ENCODE assay signal across 8 cellular contexts in the genomic region with DNA sequence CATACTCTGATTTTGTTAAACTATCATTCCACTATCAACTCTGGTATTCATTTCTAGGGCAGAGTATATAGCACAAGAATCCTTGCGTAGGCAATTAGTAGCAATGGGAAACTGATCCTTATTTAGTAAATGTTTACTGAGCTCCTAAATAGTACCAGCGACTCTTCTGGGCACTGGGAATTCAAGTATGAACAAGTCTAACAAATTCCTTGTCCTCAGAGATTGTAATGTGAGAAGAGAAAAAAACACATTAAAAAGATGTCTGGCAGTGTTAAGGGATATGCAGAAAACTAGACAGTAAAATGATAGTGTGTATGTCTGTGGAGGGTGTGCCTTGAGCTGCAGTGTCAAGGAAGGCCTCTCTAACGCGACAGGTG. TPM values are rescaled to one million over a fixed set of nuclear protein-coding genes. Genes with fewer than 3 reads are reported as not detected.
DNase-seq lines count a peak whose midpoint lies in the region; ATAC-seq and TF ChIP-seq lines count a peak whose summit lies in the region.

No MANE protein-coding gene starts in this region.

- peak overlapping the region; percentile 73 for H3K27ac Mint-ChIP-seq in activated CD8-positive, alpha-beta memory T cell treated with anti-CD3 and anti-CD28 coated beads, Interleukin-2, amount 10 ng/mL, durations not matched to agents 7 days and 5 days
- peak overlapping the region; percentile 80 for H3K27ac Mint-ChIP-seq in activated naive CD8-positive, alpha-beta T cell

- H3K4me1 Mint-ChIP-seq in activated CD8-positive, alpha-beta memory T cell treated with anti-CD3 and anti-CD28 coated beads, Interleukin-2, amount 10 ng/mL, durations not matched to agents 7 days and 5 days = peaks cover 65% of the 10 kb centered on the region
- peaks cover 50% of the 10 kb centered on the region for H3K4me1 Mint-ChIP-seq in activated naive CD8-positive, alpha-beta T cell (ENCODE audit: low read depth)

- no peaks in the 10 kb centered on the region for H3K27me3 ChIP-seq in kidney epithelial cell (ENCODE audit: control insufficient read depth, insufficient read depth, low read length)
- H3K27me3 ChIP-seq in thyroid gland = no peaks in the 10 kb centered on the region

- 23 to 29% methylated on average over 4 of the region's 4 CpGs for WGBS in thyroid gland, 2 donors

- H3K36me3 ChIP-seq in kidney epithelial cell (ENCODE audit: control insufficient read depth, insufficient read depth, low read length) = no peaks in the 10 kb centered on the region
- H3K36me3 ChIP-seq in thyroid gland = peaks cover 0 to 5% of the 10 kb centered on the region in 2 donors

- peak; percentile 1 for ATAC-seq in activated CD8-positive, alpha-beta memory T cell treated with anti-CD3 and anti-CD28 coated beads, Interleukin-2, amount 10 ng/mL, durations not matched to agents 7 days and 5 days
- no peak for ATAC-seq in GM18498 (IDR thresholded peaks at IDR 0.05; ENCODE audit: unreplicated experiment)

- intact Hi-C loops in thyroid gland (cut with DNase I) = no loop called here

- H3K4me3 ChIP-seq in kidney epithelial cell (ENCODE audit: low read depth, low read length) = peak overlapping the region; percentile 58
- H3K4me3 ChIP-seq in thyroid gland (replicated peaks in 1 of 3) = peak overlapping the region in 2 of 3 donors; percentile 53 to 55

- peaks cover 24 to 29% of the 10 kb centered on the region in 2 donors for H3K4me1 ChIP-seq in thyroid gland

- peaks cover 27% of the 10 kb centered on the region for H3K36me3 Mint-ChIP-seq in activated CD8-positive, alpha-beta memory T cell treated with anti-CD3 and anti-CD28 coated beads, Interleukin-2, amount 10 ng/mL, durations not matched to agents 7 days and 5 days
- H3K36me3 Mint-ChIP-seq in activated naive CD8-positive, alpha-beta T cell = peaks cover 3% of the 10 kb centered on the region

- H3K9me3 ChIP-seq in thyroid gland = no peaks in the 10 kb centered on the region

- H3K9me3 Mint-ChIP-seq in activated CD8-positive, alpha-beta memory T cell treated with anti-CD3 and anti-CD28 coated beads, Interleukin-2, amount 10 ng/mL, durations not matched to agents 7 days and 5 days (ENCODE audit: low read depth) = no peaks in the 10 kb centered on the region
- H3K9me3 Mint-ChIP-seq in activated naive CD8-positive, alpha-beta T cell (ENCODE audit: low read depth) = no peaks in the 10 kb centered on the region

- no peaks in the 10 kb centered on the region for H3K27me3 Mint-ChIP-seq in activated CD8-positive, alpha-beta memory T cell treated with anti-CD3 and anti-CD28 coated beads, Interleukin-2, amount 10 ng/mL, durations not matched to agents 7 days and 5 days
- H3K27me3 Mint-ChIP-seq in activated naive CD8-positive, alpha-beta T cell = no peaks in the 10 kb centered on the region

- H3K27ac ChIP-seq in thyroid gland = peak overlapping the region in 2 of 3 donors; percentile 59 to 89

- DNase-seq in activated CD8-positive, alpha-beta memory T cell treated with anti-CD3 and anti-CD28 coated beads, Interleukin-2, amount 10 ng/mL, durations not matched to agents 7 days and 5 days = no peak
- no peak for DNase-seq in activated CD8-positive, alpha-beta memory T cell treated with anti-CD3 and anti-CD28 coated beads, Interleukin-2, amount 50 U/mL, for 4 hours
- DNase-seq in kidney epithelial cell (ENCODE audit: low read depth) (no peak), thyroid gland (no peak), NCI-H446 (lab: John Stamatoyannopoulos, UW) (no peak), MV-4-11 (lab: John Stamatoyannopoulos, UW) (no peak)

- H3K4me3 Mint-ChIP-seq in activated CD8-positive, alpha-beta memory T cell treated with anti-CD3 and anti-CD28 coated beads, Interleukin-2, amount 10 ng/mL, durations not matched to agents 7 days and 5 days = peak overlapping the region; percentile 78
- H3K4me3 Mint-ChIP-seq in activated naive CD8-positive, alpha-beta T cell = peak overlapping the region; percentile 95

- no peak for TF ChIP-seq CTCF in kidney epithelial cell (IDR thresholded peaks at IDR 0.05; ENCODE audit: insufficient read depth, low read length, poor library complexity, severe bottlenecking)
- TF ChIP-seq CTCF in thyroid gland (IDR thresholded peaks at IDR 0.05) = no peak

- CTCF ChIA-PET in activated CD8-positive, alpha-beta memory T cell treated with anti-CD3 and anti-CD28 coated beads, Interleukin-2, amount 10 ng/mL, durations not matched to agents 7 days and 5 days (lab: Charles Lee) = interaction anchor here (0.7 to 2.2 kb wide), 17 partner anchors 9 to 353 kb away, joined by 3 to 16 read pairs (median 6); partner anchors contain the start of gene SSB

- no peak for TF ChIP-seq POLR2A in thyroid gland (IDR thresholded peaks at IDR 0.05)

RNA-seq across cellular contexts. Expression of gene METTL5, which starts 0.7 kb away (rescaled TPM):
- total RNA-seq in activated CD8-positive, alpha-beta memory T cell treated with anti-CD3 and anti-CD28 coated beads, Interleukin-2, amount 10 ng/mL, durations not matched to agents 7 days and 5 days = 10 to 100 TPM; 62.7 to 68.5 TPM
- total RNA-seq in kidney epithelial cell = 46.1 and 54.1 TPM in 2 replicates
- total RNA-seq in thyroid gland = 10 to 100 TPM; 49.8 to 77.3 (median 57.4) TPM

RNA-seq across cellular contexts. Expression of gene UBR3, which starts 3.3 kb away (rescaled TPM):
- 10 to 100 TPM; 21.3 to 23.2 TPM for total RNA-seq in activated CD8-positive, alpha-beta memory T cell treated with anti-CD3 and anti-CD28 coated beads, Interleukin-2, amount 10 ng/mL, durations not matched to agents 7 days and 5 days
- total RNA-seq in kidney epithelial cell (18.2 and 23.0 TPM in 2 replicates), thyroid gland (100 to 1,000 TPM; 101 to 192 (median 114) TPM)

RNA-seq across cellular contexts. Expression of gene SSB, which starts 25.3 kb away (rescaled TPM):
- 10 to 100 TPM; 88.2 to 88.9 TPM for total RNA-seq in activated CD8-positive, alpha-beta memory T cell treated with anti-CD3 and anti-CD28 coated beads, Interleukin-2, amount 10 ng/mL, durations not matched to agents 7 days and 5 days
- total RNA-seq in kidney epithelial cell = 75.0 and 100 TPM in 2 replicates
- total RNA-seq in thyroid gland = 100 to 1,000 TPM in 2 of 4 donors, 10 to 100 TPM in 2; 58.8 to 157 (median 102) TPM
